In genomic region chr7:151573042-151573441, GRCh38 we compare ENCODE assay signal across 8 cellular contexts. TPM values are rescaled to one million over a fixed set of nuclear protein-coding genes. Genes with fewer than 3 reads are reported as not detected.
DNase-seq lines count a peak whose midpoint lies in the region; ATAC-seq, FAIRE-seq and TF ChIP-seq lines count a peak whose summit lies in the region.
"Not testable (repeated sequence)": the region's sequence is repeated elsewhere in the genome, so short reads cannot be mapped to it uniquely, and the experiment has no call there.

No MANE protein-coding gene starts in this region.

- POLR2A ChIA-PET in A549 (lab: Yijun Ruan, JAX) = interaction anchor here (0.6 to 0.8 kb wide), 2 partner anchors 232 to 291 kb away, joined by 3 to 4 read pairs; partner anchors contain the start of gene NUB1

- not testable (repeated sequence) for H3K4me3 ChIP-seq in A549; RWPE2 (ENCODE audit: severe bottlenecking); fibroblast of villous mesenchyme (ENCODE audit: low read depth, low read length)

- ATAC-seq in A549 (peak in 1 of 2 experiments; percentile 60; a peak in 2 of 6 replicates), RWPE2 (ENCODE audit: low read depth) (peak; percentile 81)

- not testable (repeated sequence) for TF ChIP-seq EP300 in A549 (IDR thresholded peaks at IDR 0.05)

- FAIRE-seq in A549 (lab: Jason Lieb, UNC) = not testable (repeated sequence)

- not testable (repeated sequence) for H3K4me2 ChIP-seq in A549

- TF ChIP-seq CTCF in A549 (IDR thresholded peaks at IDR 0.05); RWPE2 (IDR thresholded peaks at IDR 0.05; ENCODE audit: poor library complexity, severe bottlenecking); fibroblast of villous mesenchyme (IDR thresholded peaks at IDR 0.05; ENCODE audit: insufficient read depth, low read depth, low read length): not testable (repeated sequence)

- not testable (repeated sequence) for H3K9me3 ChIP-seq in A549; RWPE2 (ENCODE audit: severe bottlenecking)

- H3K4me1 ChIP-seq in A549; RWPE2 (ENCODE audit: insufficient read depth, poor library complexity, severe bottlenecking): not testable (repeated sequence)

- H3K36me3 ChIP-seq in RWPE2 (ENCODE audit: low read depth) = peaks cover 61% of the 10 kb centered on the region

- 78% methylated on average over 3 of the region's 3 CpGs for WGBS in A549 (ENCODE audit: missing lambda C conversion rate)

- DNase-seq in A549 (ENCODE audit: low read depth in 1 of 2, low spot score in 1 of 2) (peak in 1 of 2 experiments; percentile 30), GM03348 (ENCODE audit: low spot score) (peak; percentile 27), LHCN-M2 (ENCODE audit: low read depth) (peak; percentile 71), amniotic epithelial cell (ENCODE audit: low read depth) (peak; percentile 87), dermis blood vessel endothelial cell (peak; percentile 36), fibroblast of villous mesenchyme (ENCODE audit: low read depth) (peak; percentile 33), renal cortical epithelial cell (ENCODE audit: low read depth) (peak; percentile 48)
- not testable (repeated sequence) for DNase-seq in RWPE2 (ENCODE audit: low spot score)

- TF ChIP-seq RAD21 in A549 (conservative IDR thresholded peaks at IDR 0.05 in 1 of 2, IDR thresholded peaks at IDR 0.05 in 1 of 2) = not testable (repeated sequence)

- not testable (repeated sequence) for H3K27me3 ChIP-seq in RWPE2 (ENCODE audit: insufficient read depth, poor library complexity, severe bottlenecking)

- TF ChIP-seq POLR2A in A549 (IDR thresholded peaks at IDR 0.05; ENCODE audit: low read length) = not testable (repeated sequence)

- CTCF ChIA-PET in A549 (lab: Yijun Ruan, JAX) = interaction anchor here (0.9 to 16.0 kb wide), 5 partner anchors 53 to 186 kb away, joined by 3 to 155 read pairs (median 6); no protein-coding TSS in a partner anchor

- H3K27ac ChIP-seq in A549 = not testable (repeated sequence)
- peak overlapping the region; percentile 25 for H3K27ac ChIP-seq in RWPE2 (ENCODE audit: poor library complexity, severe bottlenecking)

TF ChIP-seq in A549, 52 proteins besides CTCF, POLR2A, EP300 and RAD21:
- TF ChIP-seq FOSL2 (IDR thresholded peaks at IDR 0.05) = not testable (repeated sequence)
- TF ChIP-seq FOSL2 (CRISPR knock-in tag; IDR thresholded peaks at IDR 0.05) = 0 out of 2 replicates have a peak, but pooled peaks have one; percentile 17
TF ChIP-seq in A549: peak in this region for 1; not testable (repeated sequence) for 51.

RNA-seq across cellular contexts. Expression of gene RHEB, which starts 53.3 kb away (rescaled TPM):
- polyA plus RNA-seq in A549 (2011; rRNA removed) = 148 and 198 TPM in 2 replicates
- polyA plus RNA-seq in A549 (2012; cell fraction: cytosol; rRNA removed) = 61.9 and 65.5 TPM in 2 replicates
- 27.8 and 48.0 TPM in 2 replicates for polyA plus RNA-seq in A549 (2012; cell fraction: nucleus; rRNA removed)
- 102 to 112 TPM (median 110 TPM) in 3 replicates for polyA plus RNA-seq in A549 (2017; fragmentation: RNase III; extraction: RNeasy Plus Mini Kit Qiagen cat#74134 plus additional on column Dnase treatment)
- polyA minus RNA-seq in A549 (2011; rRNA and poly(A)+ RNA removed) = 15.0 and 17.8 TPM in 2 replicates
- 138 and 145 TPM in 2 replicates for total RNA-seq in LHCN-M2 (2014; rRNA removed)
- 127 TPM for polyA plus RNA-seq in LHCN-M2 (2012)
- 71.0 and 73.0 TPM in 2 replicates for total RNA-seq in dermis blood vessel endothelial cell
- total RNA-seq in fibroblast of villous mesenchyme = 52.2 and 79.5 TPM in 2 replicates
- 84.8 and 115 TPM in 2 replicates for total RNA-seq in renal cortical epithelial cell
